In the genomic region with DNA sequence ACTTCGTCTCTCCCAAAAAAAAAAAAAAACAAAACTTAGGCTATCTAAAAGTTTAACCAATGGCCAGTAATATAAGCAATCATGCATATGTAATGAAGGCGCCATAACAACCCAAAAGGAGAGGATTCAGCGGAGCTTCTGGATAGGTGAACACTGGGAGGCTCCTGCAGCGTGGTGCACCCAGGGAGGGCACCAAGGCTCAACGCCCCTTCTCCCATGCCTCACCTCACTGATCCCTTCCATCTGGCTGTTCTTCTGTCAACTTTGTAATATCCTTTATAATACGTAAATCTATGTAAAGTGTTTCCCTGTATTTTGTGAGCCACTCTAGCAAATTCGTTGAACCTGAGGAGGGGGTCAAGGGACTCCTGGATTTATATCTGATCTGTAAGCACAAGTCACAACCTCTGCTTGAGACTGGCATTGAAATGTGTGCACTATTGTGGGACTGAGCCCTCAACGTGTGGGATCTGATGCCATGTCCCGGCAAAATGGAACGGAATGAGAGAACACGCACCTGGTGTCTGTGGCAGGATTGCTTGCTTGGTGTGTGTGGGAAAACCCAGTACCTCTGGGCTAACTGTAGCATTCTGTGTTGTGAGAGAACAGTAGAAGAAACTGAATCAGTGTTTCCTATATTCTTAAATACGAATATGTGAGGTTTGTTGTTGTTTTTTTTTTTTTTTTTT, we compare ENCODE assay signal across 8 cellular contexts. TPM values are rescaled to one million over a fixed set of nuclear protein-coding genes. Genes with fewer than 3 reads are reported as not detected.
DNase-seq lines count a peak whose midpoint lies in the region; ATAC-seq, FAIRE-seq and TF ChIP-seq lines count a peak whose summit lies in the region.

No MANE protein-coding gene starts in this region.

- FAIRE-seq in H1 (lab: Jason Lieb, UNC), result peak; percentile 28

- H3K36me3 ChIP-seq in H1 (ENCODE audit: control insufficient read depth in 2 of 4, insufficient read depth in 4 of 4, low read length in 3 of 4), result 0 out of 8 replicates have a peak, but pooled peaks cover 0 to 2% (median 0%) of the 10 kb centered on the region in 4 experiments
- peaks cover 3% of the 10 kb centered on the region for H3K36me3 ChIP-seq in osteoblast (ENCODE audit: insufficient read depth, low read length)

- no peak overlapping the region for H3K23ac ChIP-seq in H1 (ENCODE audit: insufficient read length)

- H3K27me3 ChIP-seq in H1 (replicated peaks in 1 of 4; ENCODE audit: control insufficient read depth in 3 of 4, extremely low read depth in 1 of 4, insufficient read depth in 3 of 4, low read length in 3 of 4) (peaks cover 0 to 2% (median 2%) of the 10 kb centered on the region in 4 experiments; a peak in 3 of 7 replicates), osteoblast (ENCODE audit: insufficient read depth, low read length) (no peaks in the 10 kb centered on the region)

- peaks cover 25 to 77% (median 63%) of the 10 kb centered on the region in 7 donors for H3K9me3 Mint-ChIP-seq in CD14-positive monocyte

- peak overlapping the region; percentile 60; the same call in 1 of the 2 replicates for H3K18ac ChIP-seq in H1 (ENCODE audit: extremely low read depth, low read length)

- H3K27ac ChIP-seq in H1 (ENCODE audit: low read depth, low read length), result no peak overlapping the region
- H3K27ac ChIP-seq in osteoblast (ENCODE audit: low read depth, low read length), result no peak overlapping the region

- peaks cover 28% of the 10 kb centered on the region for H3K4me1 Mint-ChIP-seq in CD14-positive monocyte

- H3K27ac Mint-ChIP-seq in CD14-positive monocyte, result no peak overlapping the region

- no peak overlapping the region for H3K4ac ChIP-seq in H1 (replicated peaks; ENCODE audit: insufficient read length, low read depth, low read length)

- no peak overlapping the region for H4K5ac ChIP-seq in H1 (ENCODE audit: insufficient read length, low read depth, low read length)

- peak overlapping the region; percentile 63 for H2BK120ac ChIP-seq in H1 (replicated peaks; ENCODE audit: low read depth, low read length)

- no peaks in the 10 kb centered on the region for H3K79me1 ChIP-seq in H1 (ENCODE audit: low read depth, low read length)

- intact Hi-C loops in CD14-positive monocyte (cut with micrococcal nuclease), result loop anchor here (5.0 to 10.0 kb wide), 8 partner anchors 36 to 551 kb away; partner anchors contain the start of genes ZNF765 (in 2 of the 2), ZNF347 (in 1 of the 2), ZNF525 (in 1 of the 2) and ZNF611 (in 1 of the 2)

- 0 out of 2 replicates have a peak overlapping the region, but pooled peaks have one; percentile 89 for H2AFZ ChIP-seq in H1 (ENCODE audit: low read length)
- peak overlapping the region; percentile 95 for H2AFZ ChIP-seq in osteoblast (ENCODE audit: low read length)

- H3K14ac ChIP-seq in H1 (ENCODE audit: insufficient read length), result no peak overlapping the region

- peaks cover 3 to 11% (median 4%) of the 10 kb centered on the region in 3 donors for H3K27me3 Mint-ChIP-seq in CD14-positive monocyte (ENCODE audit: low read depth in 3 of 3)

- POLR2A ChIA-PET in H1 (lab: Charles Lee; ENCODE audit: partially characterized antibody), result no interaction called here

- no peak overlapping the region for H2BK5ac ChIP-seq in H1 (ENCODE audit: low read depth, low read length)

- CTCF ChIA-PET in H1 (lab: Charles Lee; ENCODE audit: partially characterized antibody), result interaction anchor here (1.2 to 1.3 kb wide), 2 partner anchors 173 to 199 kb away, joined by 3 read pairs; no protein-coding TSS in a partner anchor

- no peaks in the 10 kb centered on the region for H3K79me2 ChIP-seq in H1 (ENCODE audit: control insufficient read depth in 1 of 2, insufficient read depth in 2 of 2, low read length in 2 of 2)
- H3K79me2 ChIP-seq in osteoblast (ENCODE audit: insufficient read depth, low read length), result peaks cover 5% of the 10 kb centered on the region

- H3K4me3 Mint-ChIP-seq in CD14-positive monocyte, result peak overlapping the region; percentile 90 to 95

- TF ChIP-seq RAD21 in H1 (IDR thresholded peaks at IDR 0.05 in 1 of 2, conservative IDR thresholded peaks at IDR 0.05 in 1 of 2; ENCODE audit: low read depth in 2 of 2, low read length in 2 of 2), result no peak

- H2AK5ac ChIP-seq in H1 (ENCODE audit: low read depth, low read length), result 0 out of 2 replicates have a peak overlapping the region, but pooled peaks have one; percentile 10

- H3K4me3 ChIP-seq in NB4 (ENCODE audit: low read depth, low read length) (peak overlapping the region; percentile 44), H1 (ENCODE audit: extremely low read depth in 1 of 4, insufficient read depth in 2 of 4, low read depth in 3 of 4, low read length in 4 of 4) (peak overlapping the region; percentile 16 to 98 (median 60)), osteoblast (ENCODE audit: insufficient read depth, low read length) (peak overlapping the region; percentile 61)

- peaks cover 6% of the 10 kb centered on the region; the same call in 1 of the 2 replicates for H3K23me2 ChIP-seq in H1 (ENCODE audit: low read depth, low read length)

- peak overlapping the region; percentile 92; the same call in 1 of the 2 replicates for H2BK15ac ChIP-seq in H1 (ENCODE audit: low read length)

- no peak overlapping the region for H2BK20ac ChIP-seq in H1 (ENCODE audit: low read length)

- no peak overlapping the region for H3K56ac ChIP-seq in H1 (replicated peaks; ENCODE audit: insufficient read length, low read depth, low read length)

- DNase-seq in CD14-positive monocyte (ENCODE audit: low spot score) (no peak), NB4 (ENCODE audit: low read depth) (no peak), H1 (ENCODE audit: low read depth in 1 of 2, low spot score in 2 of 2) (no peak), osteoblast (ENCODE audit: insufficient read length, low spot score, missing footprints) (no peak), mucosa of gallbladder (ENCODE audit: low spot score) (no peak), NCI-H2107 (lab: John Stamatoyannopoulos, UW) (no peak)

- TF ChIP-seq EP300 in H1 (IDR thresholded peaks at IDR 0.05; ENCODE audit: borderline replicate concordance in 1 of 2, low read depth in 2 of 2, low read length in 2 of 2), result no peak

- H3K9me3 ChIP-seq in H1 (ENCODE audit: insufficient read depth in 2 of 2, low read depth in 1 of 2, low read length in 1 of 2), result no peaks in the 10 kb centered on the region; a peak in 1 of 4 replicates
- H3K9me3 ChIP-seq in osteoblast (ENCODE audit: low read depth, low read length), result no peaks in the 10 kb centered on the region

- 0 out of 2 replicates have a peak overlapping the region, but pooled peaks have one; percentile 2 for H2BK12ac ChIP-seq in H1 (ENCODE audit: low read depth, low read length)

- ATAC-seq in HG02884 (IDR thresholded peaks at IDR 0.05; ENCODE audit: unreplicated experiment) (no peak), GM18502 (IDR thresholded peaks at IDR 0.05; ENCODE audit: poor library complexity, unreplicated experiment) (no peak)

- H4K8ac ChIP-seq in H1 (ENCODE audit: extremely low read depth, insufficient read depth, low read length), result no peak overlapping the region

- H4K20me1 ChIP-seq in H1 (replicated peaks in 1 of 2; ENCODE audit: control insufficient read depth in 1 of 2, insufficient read depth in 2 of 2, low read length in 2 of 2) (peaks cover 0 to 2% of the 10 kb centered on the region in 2 experiments), osteoblast (ENCODE audit: insufficient read depth, low read length) (no peaks in the 10 kb centered on the region)

- H3K4me2 ChIP-seq in H1 (ENCODE audit: insufficient read depth in 1 of 2, low read depth in 2 of 2, low read length in 2 of 2), result peak overlapping the region; percentile 59 to 81
- H3K4me2 ChIP-seq in osteoblast (ENCODE audit: insufficient read depth, low read length), result peak overlapping the region; percentile 74

- H3K36me3 Mint-ChIP-seq in CD14-positive monocyte, result peaks cover 8 to 22% of the 10 kb centered on the region in 2 donors

- TF ChIP-seq POLR2A in NB4 (IDR thresholded peaks at IDR 0.05; ENCODE audit: extremely low read depth, insufficient read length), result no peak
- TF ChIP-seq POLR2A in H1 (IDR thresholded peaks at IDR 0.05; ENCODE audit: control extremely low read depth in 1 of 2, low read depth in 2 of 2, low read length in 2 of 2), result no peak

- 68% methylated on average over 12 of the region's 12 CpGs; no CpG with 5 or more reads in 1 of the 2 experiments for WGBS in H1 (ENCODE audit: extremely low coverage in 1 of 2, insufficient coverage in 1 of 2, insufficient read length in 1 of 2, insufficient replicate concordance in 2 of 2, low coverage in 1 of 2, low lambda C conversion rate in 2 of 2, missing lambda C conversion rate in 1 of 2), 2 experiments

- H3K4me1 ChIP-seq in H1 (replicated peaks in 1 of 4; ENCODE audit: control insufficient read depth in 3 of 4, insufficient read depth in 4 of 4, low read length in 3 of 4), result peaks cover 0 to 4% (median 2%) of the 10 kb centered on the region in 4 experiments; a peak in 2 of 7 replicates
- H3K4me1 ChIP-seq in osteoblast (ENCODE audit: insufficient read depth, low read length), result peaks cover 6% of the 10 kb centered on the region

- TF ChIP-seq CTCF in CD14-positive monocyte (IDR thresholded peaks at IDR 0.05), result no peak
- no peak for TF ChIP-seq CTCF in NB4 (IDR thresholded peaks at IDR 0.05; ENCODE audit: low read depth, low read length)
- no peak for TF ChIP-seq CTCF in H1 (IDR thresholded peaks at IDR 0.05; ENCODE audit: control extremely low read depth in 1 of 3, insufficient read depth in 1 of 3, low read depth in 1 of 3, low read length in 3 of 3)
- TF ChIP-seq CTCF in osteoblast (IDR thresholded peaks at IDR 0.05; ENCODE audit: extremely low read depth, low read depth, low read length), result no peak

- H4K91ac ChIP-seq in H1 (replicated peaks; ENCODE audit: insufficient read length, low read length), result peak overlapping the region; percentile 25

- H3K9ac ChIP-seq in H1 (replicated peaks in 1 of 4; ENCODE audit: extremely low read depth in 1 of 4, low read depth in 3 of 4, low read length in 3 of 4), result no peak overlapping the region

RNA-seq across cellular contexts. Expression of gene ZNF665, which starts 0.5 kb away (rescaled TPM):
- polyA plus RNA-seq in CD14-positive monocyte, result under 1 TPM; 0.68 to 0.88 TPM
- total RNA-seq in H1 (2021; fragmentation: NEBNext Ultra II Directional; extraction: Animal tissue kit (Norgen Biotek cat#: 25700)), result 3.7 and 6.4 TPM in 2 replicates
- polyA plus RNA-seq in H1 (2011; rRNA removed), result 2.4 and 2.8 TPM in 2 replicates
- polyA plus RNA-seq in H1 (2011; cell fraction: cytosol; rRNA removed), result 5.4 TPM
- polyA plus RNA-seq in H1 (2011; cell fraction: nucleus; rRNA removed), result 3.1 TPM
- polyA plus RNA-seq in H1 (2012, experiment 1 of 2), result 2.7 to 3.8 TPM (median 3.3 TPM) in 4 replicates
- 2.7 TPM for polyA plus RNA-seq in H1 (2012, experiment 2 of 2)
- 3.2 TPM for polyA plus RNA-seq in H1 (2013, experiment 1 of 2)
- 2.6 TPM for polyA plus RNA-seq in H1 (2013, experiment 2 of 2)
- polyA minus RNA-seq in H1 (2011; rRNA and poly(A)+ RNA removed), result 8.4 and 11.7 TPM in 2 replicates
- polyA minus RNA-seq in H1 (2011; cell fraction: cytosol; rRNA and poly(A)+ RNA removed), result 1.9 TPM
- 9.1 TPM for polyA minus RNA-seq in H1 (2011; cell fraction: nucleus; rRNA and poly(A)+ RNA removed)
- 2.9 and 3.8 TPM in 2 replicates for total RNA-seq in osteoblast
- 4.3 TPM for total RNA-seq in mucosa of gallbladder

RNA-seq across cellular contexts. Expression of gene ZNF347, which starts 34.8 kb away (rescaled TPM):
- polyA plus RNA-seq in CD14-positive monocyte (1 to 10 TPM; 2.0 to 3.3 TPM), H1 (2011; rRNA removed) (1.4 and 3.0 TPM in 2 replicates)
- total RNA-seq in H1 (2021; fragmentation: NEBNext Ultra II Directional; extraction: Animal tissue kit (Norgen Biotek cat#: 25700)), result 14.6 and 15.0 TPM in 2 replicates
- polyA plus RNA-seq in H1 (2011; cell fraction: cytosol; rRNA removed), result 3.8 TPM
- polyA plus RNA-seq in H1 (2011; cell fraction: nucleus; rRNA removed), result 3.2 TPM
- polyA plus RNA-seq in H1 (2012, experiment 1 of 2), result 4.8 to 8.2 TPM (median 5.7 TPM) in 4 replicates
- polyA plus RNA-seq in H1 (2012, experiment 2 of 2), result 0.87 TPM
- 6.7 TPM for polyA plus RNA-seq in H1 (2013, experiment 1 of 2)
- 6.7 TPM for polyA plus RNA-seq in H1 (2013, experiment 2 of 2)
- 11.1 and 20.3 TPM in 2 replicates for polyA minus RNA-seq in H1 (2011; rRNA and poly(A)+ RNA removed)
- polyA minus RNA-seq in H1 (2011; cell fraction: cytosol; rRNA and poly(A)+ RNA removed), result 8.5 TPM
- polyA minus RNA-seq in H1 (2011; cell fraction: nucleus; rRNA and poly(A)+ RNA removed), result 25.2 TPM
- total RNA-seq in osteoblast (9.0 and 12.4 TPM in 2 replicates), mucosa of gallbladder (14.7 TPM)
